18 cellular contexts compared by ENCODE assay signal in genomic region chr10:93553501-93554374, GRCh38. TPM values are rescaled to one million over a fixed set of nuclear protein-coding genes. Genes with fewer than 3 reads are reported as not detected.
"Had no signal": no experiment of that assay in that cellular context is flagged by ENCODE, and none has a peak within 500 bp of the region (broad histone marks: within the 10 kb centered on the region; RNA-seq: fewer than 3 reads in every experiment).

No MANE protein-coding gene starts in this region.

- H3K27me3 ChIP-seq: esophagus squamous epithelium, heart left ventricle, testis, upper lobe of left lung had no signal

- H3K27ac ChIP-seq: coronary artery, esophagus squamous epithelium, heart left ventricle, testis, upper lobe of left lung had no signal

- H3K9me3 ChIP-seq: esophagus squamous epithelium, heart left ventricle, testis, upper lobe of left lung had no signal

- H3K36me3 ChIP-seq: esophagus squamous epithelium, heart left ventricle, upper lobe of left lung had no signal

- DNase-seq: activated CD4-positive, alpha-beta T cell treated with anti-CD3 and anti-CD28 coated beads for 48 hours; activated CD8-positive, alpha-beta T cell treated with anti-CD3 and anti-CD28 coated beads for 36 hours; activated effector memory CD4-positive, alpha-beta T cell treated with anti-CD3 and anti-CD28 coated beads, Interleukin-2, amount 50 U/mL, for 16 hours; activated T-cell treated with anti-CD3 and anti-CD28 coated beads, Interleukin-2, amount 50 U/mL, for 48 hours; effector CD4-positive, alpha-beta T cell; esophagus squamous epithelium; foreskin melanocyte; heart left ventricle; left cardiac atrium; right cardiac atrium; testis; upper lobe of left lung had no signal

- H3K4me1 ChIP-seq: esophagus squamous epithelium, testis had no signal

- H3K4me3 ChIP-seq: coronary artery, esophagus squamous epithelium, heart left ventricle, testis, upper lobe of left lung had no signal

RNA-seq across cellular contexts. Expression of gene FFAR4, which starts 12.7 kb away (rescaled TPM):
- total RNA-seq: activated B cell treated with CpG ODN at 0.5 μM for 24 hours; activated CD8-positive, alpha-beta T cell treated with anti-CD3 and anti-CD28 coated beads for 36 hours; activated naive CD4-positive, alpha-beta T cell treated with anti-CD3 and anti-CD28 coated beads, Interleukin-2, amount 50 U/mL, for 72 hours; endothelial cell of umbilical vein; lung microvascular endothelial cell had no signal
- polyA plus RNA-seq: endothelial cell of umbilical vein had no signal

RNA-seq across cellular contexts. Expression of gene RBP4, which starts 47.3 kb away (rescaled TPM):
- total RNA-seq: activated B cell treated with CpG ODN at 0.5 μM for 24 hours; activated CD8-positive, alpha-beta T cell treated with anti-CD3 and anti-CD28 coated beads for 36 hours; activated naive CD4-positive, alpha-beta T cell treated with anti-CD3 and anti-CD28 coated beads, Interleukin-2, amount 50 U/mL, for 72 hours; endothelial cell of umbilical vein; lung microvascular endothelial cell had no signal
- polyA plus RNA-seq: endothelial cell of umbilical vein had no signal

RNA-seq across cellular contexts. Expression of gene PDE6C, which starts 58.6 kb away (rescaled TPM):
- total RNA-seq: activated B cell treated with CpG ODN at 0.5 μM for 24 hours; activated CD8-positive, alpha-beta T cell treated with anti-CD3 and anti-CD28 coated beads for 36 hours; activated naive CD4-positive, alpha-beta T cell treated with anti-CD3 and anti-CD28 coated beads, Interleukin-2, amount 50 U/mL, for 72 hours; endothelial cell of umbilical vein; esophagus squamous epithelium; heart left ventricle; left cardiac atrium; lung microvascular endothelial cell; posterior vena cava; right cardiac atrium; testis; upper lobe of left lung had no signal
- polyA plus RNA-seq: endothelial cell of umbilical vein, heart left ventricle, right cardiac atrium had no signal
